In genomic region chr11:66026017-66026529, GRCh38 we compare ENCODE assay signal across 32 cellular contexts. TPM values are rescaled to one million over a fixed set of nuclear protein-coding genes. Genes with fewer than 3 reads are reported as not detected.
"Had no signal": no experiment of that assay in that cellular context is flagged by ENCODE, and none has a peak within 500 bp of the region (broad histone marks: within the 10 kb centered on the region; RNA-seq: fewer than 3 reads in every experiment).

CATSPER1 (minus strand) TSS chr11:66026479; CDS start chr11:66026379, 100 bp downstream.

- H3K4me3 Mint-ChIP-seq: activated CD4-positive, alpha-beta memory T cell treated with anti-CD3 and anti-CD28 coated beads for 36 hours; activated CD4-positive, alpha-beta T cell treated with anti-CD3 and anti-CD28 coated beads, Interleukin-2, amount 10 ng/mL, durations not matched to agents 24 days and 14 days; activated naive CD8-positive, alpha-beta T cell treated with anti-CD3 and anti-CD28 coated beads, Interleukin-2, amount 50 U/mL, for 24 hours; activated T-helper 1 cell treated with anti-CD3 and anti-CD28 coated beads, Interleukin-12 subunit alpha, Interleukin-12 subunit beta, Interleukin-2, Interleukin-4 antibody, amounts not matched to agents 30 ng/mL and 10 ng/mL and 1 ng/mL, durations not matched to agents 14 hours and 24 hours and 36 hours; nephron progenitor cell; stimulated activated naive B cell treated with anti-CD40 and anti-IgM and Interleukin-4, amounts not matched to agents 10 μg/mL and 1 μg/mL and 100 μg/mL, for 72 hours; T-helper 17 cell had no signal

- H3K27ac ChIP-seq: breast epithelium, heart right ventricle, left ventricle myocardium inferior, right atrium auricular region, stomach, tibial nerve, WERI-Rb-1 had no signal

- H3K27me3 ChIP-seq: right atrium auricular region, tibial nerve had no signal

- DNase-seq: activated CD4-positive, alpha-beta memory T cell treated with anti-CD3 and anti-CD28 coated beads for 36 hours; activated CD4-positive, alpha-beta T cell treated with anti-CD3 and anti-CD28 coated beads, Interleukin-2, amount 10 ng/mL, durations not matched to agents 24 days and 14 days; activated CD8-positive, alpha-beta memory T cell treated with anti-CD3 and anti-CD28 coated beads, Interleukin-2, amount 50 U/mL, for 4 hours; activated gamma-delta T cell; activated naive CD4-positive, alpha-beta T cell treated with anti-CD3 and anti-CD28 coated beads, Interleukin-2, amount 50 U/mL, for 16 hours; activated naive CD8-positive, alpha-beta T cell treated with anti-CD3 and anti-CD28 coated beads, Interleukin-2, amount 50 U/mL, for 24 hours; activated T-cell treated with anti-CD3 and anti-CD28 coated beads, Interleukin-2, amount 50 U/mL, for 1 hour; amygdala; central memory CD4-positive, alpha-beta T cell; heart right ventricle; left ventricle myocardium inferior; mucosa of descending colon; nephron progenitor cell; nucleus accumbens; stimulated activated CD4-positive, alpha-beta T cell treated with anti-CD3 and anti-CD28 coated beads, Interleukin-15, amount 100 ng/mL, for 24 hours; stimulated activated CD4-positive, alpha-beta T cell treated with anti-CD3 and anti-CD28 coated beads, Interleukin-2, amount 100 ng/mL, for 24 hours; stimulated activated naive B cell treated with anti-CD40 and anti-IgM and Interleukin-4, amounts not matched to agents 10 μg/mL and 1 μg/mL and 100 μg/mL, for 72 hours; stomach; T-helper 17 cell; T1000; WERI-Rb-1 had no signal

- H3K4me2 ChIP-seq: smooth muscle cell had no signal

- H3K9me3 Mint-ChIP-seq: activated CD4-positive, alpha-beta memory T cell treated with anti-CD3 and anti-CD28 coated beads for 36 hours; activated CD4-positive, alpha-beta T cell treated with anti-CD3 and anti-CD28 coated beads, Interleukin-2, amount 10 ng/mL, durations not matched to agents 24 days and 14 days; activated naive CD8-positive, alpha-beta T cell treated with anti-CD3 and anti-CD28 coated beads, Interleukin-2, amount 50 U/mL, for 24 hours; activated T-helper 1 cell treated with anti-CD3 and anti-CD28 coated beads, Interleukin-12 subunit alpha, Interleukin-12 subunit beta, Interleukin-2, Interleukin-4 antibody, amounts not matched to agents 30 ng/mL and 10 ng/mL and 1 ng/mL, durations not matched to agents 14 hours and 24 hours and 36 hours; nephron progenitor cell; stimulated activated naive B cell treated with anti-CD40 and anti-IgM and Interleukin-4, amounts not matched to agents 10 μg/mL and 1 μg/mL and 100 μg/mL, for 72 hours had no signal

- H3K9me3 ChIP-seq: breast epithelium, heart right ventricle, left ventricle myocardium inferior, mucosa of descending colon, right atrium auricular region, stomach, tibial nerve had no signal

- H3K4me3 ChIP-seq: breast epithelium, heart right ventricle, left ventricle myocardium inferior, lung, mucosa of descending colon, right atrium auricular region, smooth muscle cell, stomach, tibial nerve had no signal

- H3K4me1 Mint-ChIP-seq: nephron progenitor cell had no signal

- H3K4me1 ChIP-seq: breast epithelium had no signal

- H3K36me3 Mint-ChIP-seq: activated CD4-positive, alpha-beta memory T cell treated with anti-CD3 and anti-CD28 coated beads for 36 hours; stimulated activated naive B cell treated with anti-CD40 and anti-IgM and Interleukin-4, amounts not matched to agents 10 μg/mL and 1 μg/mL and 100 μg/mL, for 72 hours had no signal

- H3K27ac Mint-ChIP-seq: activated CD4-positive, alpha-beta memory T cell treated with anti-CD3 and anti-CD28 coated beads for 36 hours; activated CD4-positive, alpha-beta T cell treated with anti-CD3 and anti-CD28 coated beads, Interleukin-2, amount 10 ng/mL, durations not matched to agents 24 days and 14 days; activated naive CD8-positive, alpha-beta T cell treated with anti-CD3 and anti-CD28 coated beads, Interleukin-2, amount 50 U/mL, for 24 hours; activated T-helper 1 cell treated with anti-CD3 and anti-CD28 coated beads, Interleukin-12 subunit alpha, Interleukin-12 subunit beta, Interleukin-2, Interleukin-4 antibody, amounts not matched to agents 30 ng/mL and 10 ng/mL and 1 ng/mL, durations not matched to agents 14 hours and 24 hours and 36 hours; nephron progenitor cell; stimulated activated naive B cell treated with anti-CD40 and anti-IgM and Interleukin-4, amounts not matched to agents 10 μg/mL and 1 μg/mL and 100 μg/mL, for 72 hours; T-helper 17 cell had no signal

- H3K36me3 ChIP-seq: breast epithelium, heart right ventricle, left ventricle myocardium inferior, right atrium auricular region, stomach, tibial nerve, WERI-Rb-1 had no signal

- ATAC-seq: activated CD4-positive, CD25-positive, alpha-beta regulatory T cell treated with anti-CD3 and anti-CD28 coated beads, Interleukin-2, amount 50 U/mL, for 24 hours; activated naive CD8-positive, alpha-beta T cell treated with anti-CD3 and anti-CD28 coated beads, Interleukin-2, amount 50 U/mL, for 24 hours; heart right ventricle; mucosa of descending colon; stimulated activated naive B cell treated with anti-CD40 and anti-IgM and Interleukin-4, amounts not matched to agents 10 μg/mL and 1 μg/mL and 100 μg/mL, for 72 hours; T-helper 17 cell had no signal

RNA-seq across cellular contexts. Expression of gene CATSPER1, which starts in this region (rescaled TPM):
- total RNA-seq: activated CD4-positive, alpha-beta memory T cell treated with anti-CD3 and anti-CD28 coated beads for 36 hours; activated CD8-positive, alpha-beta memory T cell treated with anti-CD3 and anti-CD28 coated beads for 36 hours; fibroblast of lung; left ventricle myocardium inferior; mucosa of descending colon; myocyte; right atrium auricular region; smooth muscle cell; stomach; T-helper 17 cell; ureter had no signal
- polyA plus RNA-seq: fibroblast of lung had no signal
